Comparison of ENCODE assay signal across 8 cellular contexts in the genomic region with DNA sequence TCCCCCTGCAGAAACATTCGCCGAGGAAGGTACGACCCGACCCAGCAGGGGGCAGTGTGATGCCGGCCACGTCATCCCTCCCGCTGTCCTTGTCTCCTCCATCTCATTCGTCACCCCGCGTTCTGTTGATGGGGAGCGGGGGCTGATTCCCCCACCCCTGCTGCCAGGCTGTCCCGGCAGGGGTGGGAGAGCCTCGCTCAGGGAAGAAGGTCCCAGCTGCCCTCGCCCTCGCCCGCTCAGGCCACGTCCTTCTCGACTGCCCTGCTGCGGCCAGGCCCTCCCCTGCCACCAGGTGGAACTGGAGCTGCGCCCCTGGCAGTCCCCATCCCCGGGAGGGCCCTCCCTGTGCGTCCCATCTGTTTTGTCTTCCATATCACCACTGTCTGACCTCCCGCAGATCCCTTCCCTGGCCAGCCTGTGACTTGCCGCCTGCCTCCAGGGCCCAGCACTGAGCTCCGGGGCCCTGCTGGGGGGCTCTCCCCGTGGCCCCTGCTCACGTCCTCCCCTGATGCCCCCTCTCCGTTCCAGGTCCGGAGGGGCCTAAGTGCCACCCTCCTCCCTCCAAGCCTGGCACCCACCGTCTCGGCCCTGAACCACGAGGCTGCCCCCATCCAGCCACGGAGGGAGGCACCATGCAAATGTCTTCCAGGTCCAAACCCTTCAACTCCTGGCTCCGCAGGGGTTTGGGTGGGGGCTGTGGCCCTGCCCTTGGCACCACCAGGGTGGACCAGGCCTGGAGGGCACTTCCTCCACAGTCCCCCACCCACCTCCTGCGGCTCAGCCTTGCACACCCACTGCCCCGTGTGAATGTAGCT. TPM values are rescaled to one million over a fixed set of nuclear protein-coding genes. Genes with fewer than 3 reads are reported as not detected.
DNase-seq lines count a peak whose midpoint lies in the region; ATAC-seq, FAIRE-seq and TF ChIP-seq lines count a peak whose summit lies in the region.

No MANE protein-coding gene starts in this region.

- peak; percentile 45 for DNase-seq in NK-92 treated with Interleukin-12 subunit alpha and Interleukin-12 subunit beta, amount 100 ng/mL, for 24 hours (lab: John Stamatoyannopoulos, UW)
- peak; percentile 56 for DNase-seq in activated CD8-positive, alpha-beta memory T cell treated with anti-CD3 and anti-CD28 coated beads, Interleukin-2, amount 50 U/mL, for 24 hours (ENCODE audit: extremely low read depth)
- DNase-seq in H1 (ENCODE audit: low read depth in 1 of 2, low spot score in 2 of 2), result peak; percentile 54 to 92
- DNase-seq in stimulated activated CD8-positive, alpha-beta memory T cell treated with anti-CD3 and anti-CD28 coated beads, Interleukin-15, amount 100 ng/mL, for 1 hour (ENCODE audit: low read depth), result peak; percentile 66

- peak; percentile 49 to 86 (median 71) for TF ChIP-seq CTCF in H1 (IDR thresholded peaks at IDR 0.05; ENCODE audit: control extremely low read depth in 1 of 3, insufficient read depth in 1 of 3, low read depth in 1 of 3, low read length in 3 of 3)

- H3K79me1 ChIP-seq in H1 (ENCODE audit: low read depth, low read length), result no peaks in the 10 kb centered on the region

- H3K56ac ChIP-seq in H1 (replicated peaks; ENCODE audit: insufficient read length, low read depth, low read length), result no peak overlapping the region

- H2BK20ac ChIP-seq in H1 (ENCODE audit: low read length), result 0 out of 2 replicates have a peak overlapping the region, but pooled peaks have one; percentile 18

- TF ChIP-seq POLR2A in H1 (IDR thresholded peaks at IDR 0.05; ENCODE audit: control extremely low read depth in 1 of 2, low read depth in 2 of 2, low read length in 2 of 2), result no peak

- H2BK15ac ChIP-seq in H1 (ENCODE audit: low read length), result peak overlapping the region; percentile 72; the same call in 1 of the 2 replicates

- no peak for TF ChIP-seq EP300 in H1 (IDR thresholded peaks at IDR 0.05; ENCODE audit: borderline replicate concordance in 1 of 2, low read depth in 2 of 2, low read length in 2 of 2)

- no peak for FAIRE-seq in H1 (lab: Jason Lieb, UNC)

- H3K36me3 ChIP-seq in BLaER1, result no peaks in the 10 kb centered on the region
- H3K36me3 ChIP-seq in H1 (ENCODE audit: control insufficient read depth in 2 of 4, insufficient read depth in 4 of 4, low read length in 3 of 4), result no peaks in the 10 kb centered on the region
- H3K36me3 ChIP-seq in mesodermal cell (ENCODE audit: control insufficient read depth, insufficient read depth, low read length), result no peaks in the 10 kb centered on the region

- peak overlapping the region; percentile 87 for H4K8ac ChIP-seq in H1 (ENCODE audit: extremely low read depth, insufficient read depth, low read length)

- no peak overlapping the region for H2BK120ac ChIP-seq in H1 (replicated peaks; ENCODE audit: low read depth, low read length)

- H3K4me3 ChIP-seq in BLaER1, result peak overlapping the region; percentile 62
- peak overlapping the region in 3 of 4 experiments; percentile 35 to 55 (median 48); a peak in 6 of 8 replicates for H3K4me3 ChIP-seq in H1 (ENCODE audit: extremely low read depth in 1 of 4, insufficient read depth in 2 of 4, low read depth in 3 of 4, low read length in 4 of 4)
- peak overlapping the region; percentile 24 for H3K4me3 ChIP-seq in mesodermal cell (ENCODE audit: extremely low read depth, insufficient read depth, low read length, poor library complexity, severe bottlenecking)

- H4K91ac ChIP-seq in H1 (replicated peaks; ENCODE audit: insufficient read length, low read length), result peak overlapping the region; percentile 34

- H2AK5ac ChIP-seq in H1 (ENCODE audit: low read depth, low read length), result 0 out of 2 replicates have a peak overlapping the region, but pooled peaks have one; percentile 9

- TF ChIP-seq RAD21 in H1 (IDR thresholded peaks at IDR 0.05 in 1 of 2, conservative IDR thresholded peaks at IDR 0.05 in 1 of 2; ENCODE audit: low read depth in 2 of 2, low read length in 2 of 2), result peak; percentile 52 to 60

- H3K23ac ChIP-seq in H1 (ENCODE audit: insufficient read length), result no peak overlapping the region

- 0 out of 2 replicates have a peak overlapping the region, but pooled peaks have one; percentile 37 for H2AFZ ChIP-seq in H1 (ENCODE audit: low read length)

- CTCF ChIA-PET in H1 (lab: Charles Lee; ENCODE audit: partially characterized antibody), result interaction anchor here (0.6 to 26.7 kb wide), 33 partner anchors 9 to 410 kb away, joined by 3 to 577 read pairs (median 4); a partner anchor contains a TSS

- 49% methylated on average over 24 of the region's 36 CpGs; no CpG with 5 or more reads in 1 of the 2 experiments for WGBS in H1 (ENCODE audit: extremely low coverage in 1 of 2, insufficient coverage in 1 of 2, insufficient read length in 1 of 2, insufficient replicate concordance in 2 of 2, low coverage in 1 of 2, low lambda C conversion rate in 2 of 2, missing lambda C conversion rate in 1 of 2), 2 experiments
- WGBS in mesodermal cell (ENCODE audit: insufficient coverage in 2 of 2), 2 experiments, result 35 to 36% methylated on average over 26 to 27 of the region's 36 CpGs

- no peak overlapping the region for H3K4ac ChIP-seq in H1 (replicated peaks; ENCODE audit: insufficient read length, low read depth, low read length)

- H3K27me3 ChIP-seq in BLaER1, result no peaks in the 10 kb centered on the region
- peaks cover 3 to 18% (median 12%) of the 10 kb centered on the region in 4 experiments; a peak in 6 of 7 replicates for H3K27me3 ChIP-seq in H1 (replicated peaks in 1 of 4; ENCODE audit: control insufficient read depth in 3 of 4, extremely low read depth in 1 of 4, insufficient read depth in 3 of 4, low read length in 3 of 4)

- H3K4me2 ChIP-seq in BLaER1 (peak overlapping the region; percentile 87), H1 (ENCODE audit: insufficient read depth in 1 of 2, low read depth in 2 of 2, low read length in 2 of 2) (peak overlapping the region; percentile 0 to 79; a peak in 3 of 4 replicates)

- ATAC-seq in HG03159 (IDR thresholded peaks at IDR 0.05; ENCODE audit: unreplicated experiment) (peak; percentile 38), GM18870 (IDR thresholded peaks at IDR 0.05; ENCODE audit: unreplicated experiment) (no peak)

- POLR2A ChIA-PET in H1 (lab: Charles Lee; ENCODE audit: partially characterized antibody), result interaction anchor here (0.6 to 3.3 kb wide), 12 partner anchors 8 to 105 kb away, joined by 3 to 9 read pairs (median 4); a partner anchor contains a TSS

- peaks cover 48% of the 10 kb centered on the region for H3K4me1 ChIP-seq in BLaER1
- H3K4me1 ChIP-seq in H1 (replicated peaks in 1 of 4; ENCODE audit: control insufficient read depth in 3 of 4, insufficient read depth in 4 of 4, low read length in 3 of 4), result peaks cover 0 to 28% (median 19%) of the 10 kb centered on the region in 4 experiments; a peak in 6 of 7 replicates
- H3K4me1 ChIP-seq in mesodermal cell (ENCODE audit: control insufficient read depth, insufficient read depth, low read length, poor library complexity, severe bottlenecking), result peaks cover 15% of the 10 kb centered on the region

- peak overlapping the region; percentile 4 for H4K5ac ChIP-seq in H1 (ENCODE audit: insufficient read length, low read depth, low read length)

- H3K79me2 ChIP-seq in H1 (ENCODE audit: control insufficient read depth in 1 of 2, insufficient read depth in 2 of 2, low read length in 2 of 2), result no peaks in the 10 kb centered on the region

- H3K27ac ChIP-seq in BLaER1, result peak overlapping the region; percentile 36; the same call in 1 of the 2 replicates
- no peak overlapping the region for H3K27ac ChIP-seq in H1 (ENCODE audit: low read depth, low read length)
- no peak overlapping the region for H3K27ac ChIP-seq in mesodermal cell (ENCODE audit: low read depth, low read length, severe bottlenecking)

- H2BK5ac ChIP-seq in H1 (ENCODE audit: low read depth, low read length), result peak overlapping the region; percentile 61; the same call in 1 of the 2 replicates

- no peak overlapping the region; the same call in none of the 2 replicates for H3K18ac ChIP-seq in H1 (ENCODE audit: extremely low read depth, low read length)

- no peaks in the 10 kb centered on the region for H4K20me1 ChIP-seq in BLaER1
- H4K20me1 ChIP-seq in H1 (replicated peaks in 1 of 2; ENCODE audit: control insufficient read depth in 1 of 2, insufficient read depth in 2 of 2, low read length in 2 of 2), result no peaks in the 10 kb centered on the region

- peak overlapping the region; percentile 56; the same call in 1 of the 2 replicates for H3K9ac ChIP-seq in BLaER1
- H3K9ac ChIP-seq in H1 (replicated peaks in 1 of 4; ENCODE audit: extremely low read depth in 1 of 4, low read depth in 3 of 4, low read length in 3 of 4), result no peak overlapping the region; a peak in 1 of 7 replicates

- peak overlapping the region; percentile 50; the same call in 1 of the 2 replicates for H2BK12ac ChIP-seq in H1 (ENCODE audit: low read depth, low read length)

- H3K14ac ChIP-seq in H1 (ENCODE audit: insufficient read length), result no peak overlapping the region

- H3K9me3 ChIP-seq in BLaER1, result no peaks in the 10 kb centered on the region
- no peaks in the 10 kb centered on the region for H3K9me3 ChIP-seq in H1 (ENCODE audit: insufficient read depth in 2 of 2, low read depth in 1 of 2, low read length in 1 of 2)
- H3K9me3 ChIP-seq in mesodermal cell (ENCODE audit: control insufficient read depth, low read length), result no peaks in the 10 kb centered on the region

- H3K23me2 ChIP-seq in H1 (ENCODE audit: low read depth, low read length), result peaks cover 6% of the 10 kb centered on the region; the same call in 1 of the 2 replicates

RNA-seq across cellular contexts. Expression of a gene that starts 20.6 kb away (rescaled TPM):
- total RNA-seq in H1 (2021; fragmentation: NEBNext Ultra II Directional; extraction: Animal tissue kit (Norgen Biotek cat#: 25700)), result 2.8 and 2.9 TPM in 2 replicates
- polyA plus RNA-seq in H1 (2011; rRNA removed), result 2.3 and 2.7 TPM in 2 replicates
- polyA plus RNA-seq in H1 (2011; cell fraction: cytosol; rRNA removed), result 2.4 TPM
- polyA plus RNA-seq in H1 (2011; cell fraction: nucleus; rRNA removed), result 21.8 TPM
- 3.5 to 5.7 TPM (median 4.1 TPM) in 4 replicates for polyA plus RNA-seq in H1 (2012, experiment 1 of 2)
- polyA plus RNA-seq in H1 (2012, experiment 2 of 2), result 2.1 TPM
- polyA plus RNA-seq in H1 (2013, experiment 1 of 2), result 1.1 TPM
- 0.92 TPM for polyA plus RNA-seq in H1 (2013, experiment 2 of 2)
- 1.6 and 1.8 TPM in 2 replicates for polyA minus RNA-seq in H1 (2011; rRNA and poly(A)+ RNA removed)
- polyA minus RNA-seq in H1 (2011; cell fraction: cytosol; rRNA and poly(A)+ RNA removed), result 2.6 TPM
- 3.7 TPM for polyA minus RNA-seq in H1 (2011; cell fraction: nucleus; rRNA and poly(A)+ RNA removed)
- 0.96 TPM for polyA plus RNA-seq in mesodermal cell (2013, experiment 1 of 2)
- polyA plus RNA-seq in mesodermal cell (2013, experiment 2 of 2), result 0.91 TPM

RNA-seq across cellular contexts. Expression of a gene that starts 50.7 kb away (rescaled TPM):
- total RNA-seq in H1 (2021; fragmentation: NEBNext Ultra II Directional; extraction: Animal tissue kit (Norgen Biotek cat#: 25700)), result 154 and 156 TPM in 2 replicates
- polyA plus RNA-seq in H1 (2011; rRNA removed), result 22.1 and 29.1 TPM in 2 replicates
- 38.6 TPM for polyA plus RNA-seq in H1 (2011; cell fraction: cytosol; rRNA removed)
- polyA plus RNA-seq in H1 (2011; cell fraction: nucleus; rRNA removed), result 31.1 TPM
- 55.4 to 86.8 TPM (median 72.4 TPM) in 4 replicates for polyA plus RNA-seq in H1 (2012, experiment 1 of 2)
- polyA plus RNA-seq in H1 (2012, experiment 2 of 2), result 19.3 TPM
- 77.7 TPM for polyA plus RNA-seq in H1 (2013, experiment 1 of 2)
- 81.2 TPM for polyA plus RNA-seq in H1 (2013, experiment 2 of 2)
- polyA minus RNA-seq in H1 (2011; rRNA and poly(A)+ RNA removed), result 185 and 238 TPM in 2 replicates
- polyA minus RNA-seq in H1 (2011; cell fraction: cytosol; rRNA and poly(A)+ RNA removed), result 63.6 TPM
- polyA minus RNA-seq in H1 (2011; cell fraction: nucleus; rRNA and poly(A)+ RNA removed), result 42.5 TPM
- 49.1 TPM for polyA plus RNA-seq in mesodermal cell (2013, experiment 1 of 2)
- 41.5 TPM for polyA plus RNA-seq in mesodermal cell (2013, experiment 2 of 2)
